In genomic region chr2:5834491-5834890, GRCh38 we compare ENCODE assay signal across 29 cellular contexts.
"Had no signal": no experiment of that assay in that cellular context is flagged by ENCODE, and none has a peak within 500 bp of the region (broad histone marks: within the 10 kb centered on the region; RNA-seq: fewer than 3 reads in every experiment).

No MANE protein-coding gene starts in this region.

- H3K4me1 Mint-ChIP-seq: activated CD4-positive, alpha-beta memory T cell treated with anti-CD3 and anti-CD28 coated beads, Interleukin-2, amount 10 ng/mL, durations not matched to agents 7 days and 5 days; activated CD4-positive, alpha-beta T cell treated with anti-CD3 and anti-CD28 coated beads, Interleukin-2, amount 10 ng/mL, durations not matched to agents 24 days and 14 days; activated T-helper 17 cell treated with anti-CD3 and anti-CD28 coated beads, Interleukin-2, amount 50 U/mL, for 72 hours; central memory CD8-positive, alpha-beta T cell; endodermal cell; natural killer cell had no signal

- H3K9me3 ChIP-seq: lower lobe of right lung, neutrophil, right lobe of liver, testis, transverse colon had no signal

- H3K36me3 Mint-ChIP-seq: natural killer cell had no signal

- H3K27me3 ChIP-seq: neutrophil, right lobe of liver, testis, transverse colon had no signal

- H3K27ac ChIP-seq: lower lobe of right lung, neutrophil, right lobe of liver, skin epidermis, testis, transverse colon, WERI-Rb-1 had no signal

- H3K4me3 Mint-ChIP-seq: activated CD4-positive, alpha-beta memory T cell treated with anti-CD3 and anti-CD28 coated beads, Interleukin-2, amount 10 ng/mL, durations not matched to agents 7 days and 5 days; activated CD4-positive, alpha-beta T cell treated with anti-CD3 and anti-CD28 coated beads, Interleukin-2, amount 10 ng/mL, durations not matched to agents 24 days and 14 days; activated T-cell treated with anti-CD3 and anti-CD28 coated beads, Interleukin-2, amount 50 U/mL, for 4 hours; activated T-helper 17 cell treated with anti-CD3 and anti-CD28 coated beads, Interleukin-2, amount 50 U/mL, for 72 hours; central memory CD8-positive, alpha-beta T cell; dendritic cell treated with granulocyte-macrophage colony-stimulating factor and Interleukin-4, amounts not matched to agents 40 ng/mL and 50 ng/mL, for 4 days; endodermal cell; natural killer cell; T-helper 1 cell treated with Interleukin-12 subunit alpha and Interleukin-12 subunit beta and Interleukin-4 antibody, amounts not matched to agents 30 μg/mL and 1 μg/mL, for 36 hours had no signal

- H3K27me3 Mint-ChIP-seq: activated CD4-positive, alpha-beta memory T cell treated with anti-CD3 and anti-CD28 coated beads, Interleukin-2, amount 10 ng/mL, durations not matched to agents 7 days and 5 days; activated CD4-positive, alpha-beta T cell treated with anti-CD3 and anti-CD28 coated beads, Interleukin-2, amount 10 ng/mL, durations not matched to agents 24 days and 14 days; activated T-helper 17 cell treated with anti-CD3 and anti-CD28 coated beads, Interleukin-2, amount 50 U/mL, for 72 hours; central memory CD8-positive, alpha-beta T cell; dendritic cell treated with granulocyte-macrophage colony-stimulating factor and Interleukin-4, amounts not matched to agents 40 ng/mL and 50 ng/mL, for 4 days had no signal

- ATAC-seq: activated T-cell treated with anti-CD3 and anti-CD28 coated beads, Interleukin-2, amount 50 U/mL, for 4 hours; activated T-helper 17 cell treated with anti-CD3 and anti-CD28 coated beads, Interleukin-2, amount 50 U/mL, for 72 hours; esophagus mucosa; left lobe of liver; lower lobe of right lung; natural killer cell; right lobe of liver; stimulated activated naive CD8-positive, alpha-beta T cell treated with anti-CD3 and anti-CD28 coated beads, Interleukin-15, Interleukin-2, amounts not matched to agents 100 U/mL and 50 U/mL, for 24 hours had no signal

- H3K4me3 ChIP-seq: lower lobe of right lung, right lobe of liver, skin epidermis, testis, transverse colon had no signal

- H3K36me3 ChIP-seq: lower lobe of right lung, neutrophil, right lobe of liver, transverse colon, WERI-Rb-1 had no signal

- H3K27ac Mint-ChIP-seq: activated CD4-positive, alpha-beta memory T cell treated with anti-CD3 and anti-CD28 coated beads, Interleukin-2, amount 10 ng/mL, durations not matched to agents 7 days and 5 days; activated CD4-positive, alpha-beta T cell treated with anti-CD3 and anti-CD28 coated beads, Interleukin-2, amount 10 ng/mL, durations not matched to agents 24 days and 14 days; activated T-helper 17 cell treated with anti-CD3 and anti-CD28 coated beads, Interleukin-2, amount 50 U/mL, for 72 hours; dendritic cell treated with granulocyte-macrophage colony-stimulating factor and Interleukin-4, amounts not matched to agents 40 ng/mL and 50 ng/mL, for 4 days; endodermal cell; natural killer cell; T-helper 1 cell treated with Interleukin-12 subunit alpha and Interleukin-12 subunit beta and Interleukin-4 antibody, amounts not matched to agents 30 μg/mL and 1 μg/mL, for 36 hours had no signal

- H3K9me3 Mint-ChIP-seq: activated CD4-positive, alpha-beta T cell treated with anti-CD3 and anti-CD28 coated beads, Interleukin-2, amount 10 ng/mL, durations not matched to agents 24 days and 14 days; activated T-helper 17 cell treated with anti-CD3 and anti-CD28 coated beads, Interleukin-2, amount 50 U/mL, for 72 hours; endodermal cell had no signal

- H3K4me1 ChIP-seq: lower lobe of right lung, right lobe of liver, testis, transverse colon had no signal

- DNase-seq: activated CD4-positive, alpha-beta memory T cell treated with anti-CD3 and anti-CD28 coated beads, Interleukin-2, amount 10 ng/mL, durations not matched to agents 7 days and 5 days; activated CD4-positive, alpha-beta T cell treated with anti-CD3 and anti-CD28 coated beads, Interleukin-2, amount 10 ng/mL, durations not matched to agents 24 days and 14 days; activated CD4-positive, CD25-positive, alpha-beta regulatory T cell treated with anti-CD3 and anti-CD28 coated beads, Interleukin-2, amount 50 U/mL, for 72 hours; activated gamma-delta T cell treated with Interleukin-2 at 50 U/mL for 16 hours; activated naive CD4-positive, alpha-beta T cell treated with anti-CD3 and anti-CD28 coated beads, Interleukin-2, amount 50 U/mL, for 16 hours; activated T-cell treated with anti-CD3 and anti-CD28 coated beads, Interleukin-2, amount 50 U/mL, for 4 hours; amniotic stem cell; endodermal cell; foreskin fibroblast; head of caudate nucleus; lower lobe of right lung; mesenchymal stem cell; natural killer cell; right lobe of liver; stimulated activated CD4-positive, alpha-beta T cell treated with anti-CD3 and anti-CD28 coated beads, Interleukin-12 subunit alpha, Interleukin-12 subunit beta, amount 100 ng/mL, for 4 hours; stimulated activated CD4-positive, alpha-beta T cell treated with anti-CD3 and anti-CD28 coated beads, Interleukin-4, amount 100 ng/mL, for 1 hour; stimulated activated naive CD8-positive, alpha-beta T cell treated with anti-CD3 and anti-CD28 coated beads, Interleukin-15, Interleukin-2, amounts not matched to agents 100 U/mL and 50 U/mL, for 24 hours; T-helper 9 cell; testis; transverse colon; WERI-Rb-1 had no signal
